1 cellular context compared by ENCODE assay signal in genomic region chr22:21417806-21418205, GRCh38.
TF ChIP-seq lines count a peak whose summit lies in the region.
"Not testable (repeated sequence)": the region's sequence is repeated elsewhere in the genome, so short reads cannot be mapped to it uniquely, and the experiment has no call there.

No MANE protein-coding gene starts in this region.

TF ChIP-seq in K562, 482 proteins besides CTCF, POLR2A, EP300 and RAD21:
- TF ChIP-seq ARID4B (CRISPR knock-in tag; IDR thresholded peaks at IDR 0.05) (peak; percentile 72), MAZ (CRISPR knock-in tag; conservative IDR thresholded peaks at IDR 0.05 in 1 of 2, IDR thresholded peaks at IDR 0.05 in 1 of 2) (peak; percentile 62 to 69), RBFOX2 (IDR thresholded peaks at IDR 0.05; ENCODE audit: low read depth, low read length) (peak; percentile 54), CREB1 (CRISPR knock-in tag; IDR thresholded peaks at IDR 0.05) (peak; percentile 37; the same call in 1 of the 2 replicates), NR3C1 (CRISPR knock-in tag; IDR thresholded peaks at IDR 0.05) (0 out of 2 replicates have a peak, but pooled peaks have one; percentile 39), SMAD4 (CRISPR knock-in tag; conservative IDR thresholded peaks at IDR 0.05) (0 out of 2 replicates have a peak, but pooled peaks have one; percentile 36), RB1 (IDR thresholded peaks at IDR 0.05; ENCODE audit: low read depth) (peak; percentile 19; the same call in 1 of the 2 replicates), CEBPG (CRISPR knock-in tag; IDR thresholded peaks at IDR 0.05) (peak; percentile 37; the same call in 1 of the 2 replicates), MAX (CRISPR knock-in tag; IDR thresholded peaks at IDR 0.05) (peak; percentile 57; the same call in 1 of the 2 replicates), THAP12 (CRISPR knock-in tag; IDR thresholded peaks at IDR 0.05) (0 out of 2 replicates have a peak, but pooled peaks have one; percentile 27), TFAP4 (CRISPR knock-in tag; IDR thresholded peaks at IDR 0.05; ENCODE audit: borderline replicate concordance) (peak; percentile 50; the same call in 1 of the 2 replicates), E2F4 (CRISPR knock-in tag; IDR thresholded peaks at IDR 0.05; ENCODE audit: low read depth) (0 out of 2 replicates have a peak, but pooled peaks have one; percentile 28), HMGXB4 (CRISPR knock-in tag; IDR thresholded peaks at IDR 0.05) (peak; percentile 59; the same call in 1 of the 2 replicates), ZFX (CRISPR knock-in tag; IDR thresholded peaks at IDR 0.05) (peak; percentile 65), POLR2G (IDR thresholded peaks at IDR 0.05; ENCODE audit: low read depth, low read length) (peak; percentile 44; the same call in 1 of the 2 replicates), CXXC5 (CRISPR knock-in tag; IDR thresholded peaks at IDR 0.05) (peak; percentile 61), STAT6 (CRISPR knock-in tag; IDR thresholded peaks at IDR 0.05) (peak; percentile 80; the same call in 1 of the 2 replicates), E2F6 (IDR thresholded peaks at IDR 0.05; ENCODE audit: borderline replicate concordance in 1 of 2, extremely low read depth in 1 of 2, insufficient read depth in 1 of 2, insufficient read length in 1 of 2, low read depth in 1 of 2, low read length in 1 of 2, poor library complexity in 1 of 2, severe bottlenecking in 1 of 2) (peak in 1 of 2 experiments; percentile 11)
- not testable (repeated sequence) for TF ChIP-seq CREB1 (IDR thresholded peaks at IDR 0.05); CEBPG (tag; conservative IDR thresholded peaks at IDR 0.05 in 1 of 2, IDR thresholded peaks at IDR 0.05 in 1 of 2)
